In the genomic region with DNA sequence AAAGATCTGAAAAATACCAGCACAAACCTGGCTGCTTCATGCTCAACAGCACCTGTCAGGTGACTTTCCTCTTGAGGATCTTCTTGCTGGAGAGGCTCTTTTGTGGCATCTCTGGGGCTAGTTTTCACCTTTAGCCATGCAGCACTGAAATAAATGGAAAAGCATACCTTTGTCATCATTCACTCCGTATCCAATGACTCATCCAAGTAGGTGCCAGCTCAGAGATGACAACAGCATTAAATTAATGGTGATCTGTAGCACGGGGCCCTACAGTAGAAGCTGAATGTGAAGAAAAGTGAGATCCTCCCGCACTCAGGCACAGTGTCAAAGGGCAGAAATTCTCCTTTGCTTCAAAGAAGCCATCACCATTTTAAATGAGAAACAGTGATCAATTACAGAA, we compare ENCODE assay signal across 1 cellular context.
TF ChIP-seq lines count a peak whose summit lies in the region.

No MANE protein-coding gene starts in this region.

TF ChIP-seq in IMR-90, 13 proteins besides CTCF, POLR2A, EP300 and RAD21:
- TF ChIP-seq FOS (IDR thresholded peaks at IDR 0.05; ENCODE audit: low read depth, low read length) = 0 out of 2 replicates have a peak, but pooled peaks have one; percentile 18
- TF ChIP-seq, protein P1, sequence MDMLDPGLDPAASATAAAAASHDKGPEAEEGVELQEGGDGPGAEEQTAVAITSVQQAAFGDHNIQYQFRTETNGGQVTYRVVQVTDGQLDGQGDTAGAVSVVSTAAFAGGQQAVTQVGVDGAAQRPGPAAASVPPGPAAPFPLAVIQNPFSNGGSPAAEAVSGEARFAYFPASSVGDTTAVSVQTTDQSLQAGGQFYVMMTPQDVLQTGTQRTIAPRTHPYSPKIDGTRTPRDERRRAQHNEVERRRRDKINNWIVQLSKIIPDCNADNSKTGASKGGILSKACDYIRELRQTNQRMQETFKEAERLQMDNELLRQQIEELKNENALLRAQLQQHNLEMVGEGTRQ (IDR thresholded peaks at IDR 0.05; ENCODE audit: low read depth, low read length) = no peak
TF ChIP-seq in IMR-90: peak in this region for 1.
